In the genomic region with DNA sequence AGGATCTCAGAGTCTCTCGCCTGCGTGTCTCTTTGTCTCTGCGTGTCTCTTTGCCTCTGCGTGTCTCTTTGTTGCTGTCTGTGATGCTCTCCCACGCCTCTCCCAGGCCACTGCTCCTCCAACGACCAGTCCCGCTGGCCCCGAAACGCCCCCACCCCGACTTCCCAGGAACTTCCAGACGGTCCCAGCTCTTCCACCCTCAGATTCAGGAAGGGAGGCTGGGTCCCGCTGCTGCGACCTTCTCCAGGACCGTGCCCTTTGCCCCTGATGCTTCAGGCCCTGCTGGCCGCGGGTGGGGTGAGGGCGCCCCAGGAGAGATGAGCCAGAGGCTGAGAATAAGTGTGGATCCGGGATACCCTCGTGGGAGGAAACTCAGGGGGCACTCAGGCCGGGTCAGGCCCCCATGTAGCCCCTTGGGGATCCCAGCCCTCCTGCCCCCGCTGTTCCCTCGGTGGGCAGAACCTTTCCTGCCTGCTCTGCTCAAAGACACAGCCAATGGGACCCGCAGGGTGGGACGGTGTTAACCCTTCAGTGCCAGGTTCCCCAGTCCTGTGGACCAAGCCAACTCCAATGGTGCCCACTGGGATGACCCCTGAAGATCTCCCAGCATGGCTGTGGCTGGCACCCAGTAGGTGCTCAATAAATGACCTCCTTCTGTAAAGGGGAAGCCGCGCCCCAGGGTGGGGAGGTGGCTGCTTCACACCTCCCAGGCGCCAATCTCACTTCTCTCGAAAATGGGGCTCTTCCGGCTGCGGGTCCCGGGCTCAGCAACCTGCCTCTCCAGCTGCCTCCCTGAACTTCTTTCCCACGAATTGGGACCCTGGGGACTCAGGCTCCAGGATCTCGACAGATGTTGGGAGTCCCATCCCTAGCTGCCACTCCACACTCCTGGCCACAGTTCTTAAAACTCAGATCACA, we compare ENCODE assay signal across 9 cellular contexts. TPM values are rescaled to one million over a fixed set of nuclear protein-coding genes. Genes with fewer than 3 reads are reported as not detected.
DNase-seq lines count a peak whose midpoint lies in the region; TF ChIP-seq lines count a peak whose summit lies in the region.
"Had no signal": no experiment of that assay in that cellular context is flagged by ENCODE, and none has a peak within 500 bp of the region (broad histone marks: within the 10 kb centered on the region; RNA-seq: fewer than 3 reads in every experiment).

No MANE protein-coding gene starts in this region.

- peak overlapping the region; percentile 74 for H3K4me3 Mint-ChIP-seq in activated naive CD8-positive, alpha-beta T cell

- H3K79me2 ChIP-seq in ACC112 (ENCODE audit: control insufficient read depth, insufficient read depth, low read length, unreplicated experiment): no peaks in the 10 kb centered on the region

- DNase-seq in H7 (peak; percentile 76), medulla oblongata (ENCODE audit: extremely low spot score) (peak; percentile 55), Kasumi-1 (lab: John Stamatoyannopoulos, UW) (no peak), NCI-H2081 treated with DMSO at 0.1 percent for 48 hours (lab: John Stamatoyannopoulos, UW) (no peak), GM10248 (ENCODE audit: extremely low spot score) (no peak)
- DNase-seq in activated effector memory CD4-positive, alpha-beta T cell treated with anti-CD3 and anti-CD28 coated beads, Interleukin-2, amount 50 U/mL, for 16 hours: no peak
- DNase-seq: foreskin melanocyte had no signal

- H3K36me3 Mint-ChIP-seq in activated naive CD8-positive, alpha-beta T cell: no peaks in the 10 kb centered on the region

- peak overlapping the region; percentile 6 for H2AFZ ChIP-seq in ACC112 (ENCODE audit: low read length, unreplicated experiment)

- POLR2A ChIA-PET in GM10248 (lab: Yijun Ruan, JAX): interaction anchor here (0.5 kb wide), 1 partner anchor 25 kb away, joined by 3 read pairs; no protein-coding TSS in a partner anchor

- CTCF ChIA-PET in GM10248 (lab: Yijun Ruan, JAX): interaction anchor here (2.0 to 4.5 kb wide), 4 partner anchors 9 to 126 kb away, joined by 4 to 16 read pairs (median 8); no protein-coding TSS in a partner anchor

- H3K4me1 Mint-ChIP-seq in activated naive CD8-positive, alpha-beta T cell (ENCODE audit: low read depth): peaks cover 23% of the 10 kb centered on the region

- no peaks in the 10 kb centered on the region for H3K36me3 ChIP-seq in ACC112 (ENCODE audit: insufficient read depth, low read length)
- no peaks in the 10 kb centered on the region for H3K36me3 ChIP-seq in H7 (replicated peaks; ENCODE audit: control insufficient read depth, insufficient read depth, low read length)

- no peak overlapping the region for H3K27ac Mint-ChIP-seq in activated naive CD8-positive, alpha-beta T cell

- peaks cover 28% of the 10 kb centered on the region for H3K27me3 Mint-ChIP-seq in activated naive CD8-positive, alpha-beta T cell

- H3K4me1 ChIP-seq in ACC112 (ENCODE audit: control insufficient read depth, insufficient read depth, low read length, unreplicated experiment): peaks cover 11% of the 10 kb centered on the region

- no peak for TF ChIP-seq CTCF in GM10248 (IDR thresholded peaks at IDR 0.05; ENCODE audit: control extremely low read depth, extremely low read depth, low read depth, missing control alignments)

- H3K27me3 ChIP-seq in ACC112 (ENCODE audit: insufficient read depth, low read length): no peaks in the 10 kb centered on the region
- peaks cover 40% of the 10 kb centered on the region for H3K27me3 ChIP-seq in H7 (ENCODE audit: control insufficient read depth, insufficient read depth, low read length)

- H3K27ac ChIP-seq in ACC112 (ENCODE audit: low read depth, low read length): no peak overlapping the region

- H3K9me3 Mint-ChIP-seq in activated naive CD8-positive, alpha-beta T cell (ENCODE audit: low read depth): no peaks in the 10 kb centered on the region

- H3K4me3 ChIP-seq in ACC112 (ENCODE audit: low read depth, low read length) (peak overlapping the region; percentile 78), H7 (ENCODE audit: insufficient read depth, low read depth, low read length) (peak overlapping the region; percentile 66)

RNA-seq across cellular contexts. Expression of a gene that starts 1.5 kb away (rescaled TPM):
- 14.7 and 16.1 TPM in 2 replicates for total RNA-seq in H7 (2014; rRNA removed; shearing (Covaris generic))

RNA-seq across cellular contexts. Expression of a gene that starts 15.5 kb away (rescaled TPM):
- total RNA-seq in H7 (2014; rRNA removed; shearing (Covaris generic)): 80.2 and 82.3 TPM in 2 replicates

RNA-seq across cellular contexts. Expression of a gene that starts 25.0 kb away (rescaled TPM):
- 95.6 and 105 TPM in 2 replicates for total RNA-seq in H7 (2014; rRNA removed; shearing (Covaris generic))

RNA-seq across cellular contexts. Expression of a gene that starts 47.1 kb away (rescaled TPM):
- 19.3 and 21.6 TPM in 2 replicates for total RNA-seq in H7 (2014; rRNA removed; shearing (Covaris generic))

RNA-seq across cellular contexts. Expression of a gene that starts 50.1 kb away (rescaled TPM):
- 4.7 and 5.6 TPM in 2 replicates for total RNA-seq in H7 (2014; rRNA removed; shearing (Covaris generic))

Comparison
In these comparisons a context has a peak if more than half of its experiments do, and no peak if none do; other contexts are left out.
1. DNase-seq: peak in H7 (single experiment) and medulla oblongata (single experiment); none in Kasumi-1 (0 of 2), NCI-H2081 treated with DMSO at 0.1 percent for 48 hours (single experiment), activated effector memory CD4-positive, alpha-beta T cell treated with anti-CD3 and anti-CD28 coated beads, Interleukin-2, amount 50 U/mL, for 16 hours (single experiment) and GM10248 (single experiment).